In genomic region chrX:14039344-14039743, GRCh38 we compare ENCODE assay signal across 8 cellular contexts. TPM values are rescaled to one million over a fixed set of nuclear protein-coding genes. Genes with fewer than 3 reads are reported as not detected.
DNase-seq lines count a peak whose midpoint lies in the region; ATAC-seq and TF ChIP-seq lines count a peak whose summit lies in the region.

No MANE protein-coding gene starts in this region.

- H3K9me3 Mint-ChIP-seq in activated naive CD4-positive, alpha-beta T cell treated with anti-CD3 and anti-CD28 coated beads, Interleukin-2, amount 50 U/mL, for 72 hours, result no peaks in the 10 kb centered on the region

- no peak overlapping the region for H3K27ac ChIP-seq in SK-N-MC

- H3K4me3 ChIP-seq in BE2C (ENCODE audit: low read depth, low read length), result no peak overlapping the region
- no peak overlapping the region for H3K4me3 ChIP-seq in SK-N-MC

- H3K9ac ChIP-seq in SK-N-MC (ENCODE audit: insufficient read length), result no peak overlapping the region

- peak; percentile 93 for ATAC-seq in GM18867 (IDR thresholded peaks at IDR 0.05; ENCODE audit: unreplicated experiment)
- peak; percentile 73 for ATAC-seq in activated naive CD4-positive, alpha-beta T cell treated with anti-CD3 and anti-CD28 coated beads, Interleukin-2, amount 50 U/mL, for 72 hours
- no peak for ATAC-seq in GM19452 (IDR thresholded peaks at IDR 0.05; ENCODE audit: unreplicated experiment)

- H3K36me3 Mint-ChIP-seq in activated naive CD4-positive, alpha-beta T cell treated with anti-CD3 and anti-CD28 coated beads, Interleukin-2, amount 50 U/mL, for 72 hours, result no peaks in the 10 kb centered on the region

- TF ChIP-seq CTCF in BE2C (IDR thresholded peaks at IDR 0.05; ENCODE audit: low read depth, low read length), result peak; percentile 50

- H3K27me3 ChIP-seq in BE2C, result no peaks in the 10 kb centered on the region

- no peak overlapping the region for H3K27ac Mint-ChIP-seq in activated naive CD4-positive, alpha-beta T cell treated with anti-CD3 and anti-CD28 coated beads, Interleukin-2, amount 50 U/mL, for 72 hours

- H3K4me1 ChIP-seq in BE2C, result no peaks in the 10 kb centered on the region

- peak; percentile 42 for DNase-seq in BE2C
- peak; percentile 8 for DNase-seq in HuH-7 (ENCODE audit: low spot score)
- peak; percentile 20 for DNase-seq in SK-N-MC (ENCODE audit: low read depth, low spot score)
- DNase-seq in activated naive CD4-positive, alpha-beta T cell treated with anti-CD3 and anti-CD28 coated beads, Interleukin-2, amount 50 U/mL, for 72 hours (ENCODE audit: low spot score in 2 of 2), result peak in 1 of 2 donors; percentile 56
- peak; percentile 12 for DNase-seq in hepatic stellate cell (ENCODE audit: low spot score)
- peak; percentile 51 to 68 for DNase-seq in stimulated activated CD4-positive, alpha-beta T cell treated with anti-CD3 and anti-CD28 coated beads, Interleukin-2, amount 100 ng/mL, for 24 hours

- no peaks in the 10 kb centered on the region for H3K36me3 ChIP-seq in BE2C
- H3K36me3 ChIP-seq in SK-N-MC (ENCODE audit: insufficient read depth, low read length), result no peaks in the 10 kb centered on the region

- H3K9me3 ChIP-seq in BE2C (no peaks in the 10 kb centered on the region), SK-N-MC (ENCODE audit: low read depth, low read length) (no peaks in the 10 kb centered on the region)

RNA-seq across cellular contexts. Expression of gene GEMIN8, which starts 9.7 kb away (rescaled TPM):
- polyA plus RNA-seq in BE2C (2012; ENCODE audit: insufficient read depth, insufficient read length, low read depth), result 42.9 TPM
- total RNA-seq in activated naive CD4-positive, alpha-beta T cell treated with anti-CD3 and anti-CD28 coated beads, Interleukin-2, amount 50 U/mL, for 72 hours, result 10 to 100 TPM in 1 of 2 donors, 1 to 10 TPM in 1; 5.5 to 14.7 TPM
